Comparison of ENCODE assay signal across 8 cellular contexts in genomic region chrX:2499507-2499906, GRCh38. TPM values are rescaled to one million over a fixed set of nuclear protein-coding genes. Genes with fewer than 3 reads are reported as not detected.
DNase-seq lines count a peak whose midpoint lies in the region; ATAC-seq and TF ChIP-seq lines count a peak whose summit lies in the region.

No MANE protein-coding gene starts in this region.

- whole genome bisulfite sequencing in heart left ventricle, 4 donors = 89 to 92% (median 90%) methylated on average over 8 of the region's 8 CpGs
- WGBS in aorta, 2 donors = 88 to 91% methylated on average over 8 of the region's 8 CpGs

- H3K36me3 ChIP-seq in heart left ventricle (peaks cover 0 to 15% (median 0%) of the 10 kb centered on the region in 9 donors), mucosa of rectum (ENCODE audit: control insufficient read depth in 2 of 2, insufficient read depth in 2 of 2, low read length in 2 of 2) (peaks cover 6% of the 10 kb centered on the region in 2 donors), aorta (ENCODE audit: control insufficient read depth in 1 of 2, insufficient read depth in 2 of 2, low read length in 1 of 2) (no peaks in the 10 kb centered on the region)

- no peaks in the 10 kb centered on the region for H3K27me3 ChIP-seq in heart left ventricle
- no peaks in the 10 kb centered on the region for H3K27me3 ChIP-seq in mucosa of rectum (ENCODE audit: control insufficient read depth in 2 of 2, insufficient read depth in 2 of 2, low read length in 2 of 2)
- H3K27me3 ChIP-seq in aorta (ENCODE audit: control insufficient read depth in 1 of 2, insufficient read depth in 2 of 2, low read length in 1 of 2) = no peaks in the 10 kb centered on the region

- no peak for TF ChIP-seq POLR2A in heart left ventricle (IDR thresholded peaks at IDR 0.05)

- peak overlapping the region; percentile 61 to 85 for H3K9ac ChIP-seq in mucosa of rectum (ENCODE audit: low read depth in 1 of 2, low read length in 2 of 2)

- DNase-seq in heart left ventricle (no peak), Right ventricle myocardium superior (no peak), caudate nucleus (lab: John Stamatoyannopoulos, UW) (no peak), aorta (no peak), retina (no peak)

- H3K4me3 ChIP-seq in heart left ventricle = peak overlapping the region; percentile 68 to 98 (median 88)
- H3K4me3 ChIP-seq in mucosa of rectum (ENCODE audit: low read length in 2 of 2) = peak overlapping the region; percentile 77 to 85
- peak overlapping the region; percentile 91 to 99 for H3K4me3 ChIP-seq in aorta (ENCODE audit: low read length in 2 of 2)

- H3K4me1 ChIP-seq in heart left ventricle = peaks cover 0 to 51% (median 29%) of the 10 kb centered on the region in 12 donors
- H3K4me1 ChIP-seq in mucosa of rectum (ENCODE audit: control insufficient read depth in 2 of 2, insufficient read depth in 2 of 2, low read length in 2 of 2) = peaks cover 36 to 37% of the 10 kb centered on the region in 2 donors
- H3K4me1 ChIP-seq in aorta (ENCODE audit: control insufficient read depth in 1 of 2, insufficient read depth in 2 of 2, low read length in 2 of 2) = no peaks in the 10 kb centered on the region

- H3K27ac ChIP-seq in heart left ventricle (peak overlapping the region; percentile 86 to 98 (median 91)), caudate nucleus (ENCODE audit: low read depth, low read length) (peak overlapping the region; percentile 79), mucosa of rectum (ENCODE audit: low read depth in 2 of 2, low read length in 2 of 2) (peak overlapping the region; percentile 91 to 92), aorta (ENCODE audit: low read depth in 1 of 2, low read length in 2 of 2) (peak overlapping the region in 1 of 2 donors; percentile 48)

- intact Hi-C loops in heart left ventricle (cut with DNase I) = loop anchor here in 4 of 10 donors (5.0 to 10.0 kb wide), 4 partner anchors 95 to 195 kb away; partner anchors contain the start of gene CD99 (in 1 of the 4)
- intact Hi-C loops in Right ventricle myocardium superior (cut with DNase I) = no loop called here
- intact Hi-C loops in aorta (cut with DNase I) = no loop called here

- no peak for TF ChIP-seq CTCF in heart left ventricle (IDR thresholded peaks at IDR 0.05)

- ATAC-seq in heart left ventricle (no peak), Right ventricle myocardium superior (ENCODE audit: poor library complexity) (no peak), aorta (ENCODE audit: low FRiP score) (no peak), GM18511 (IDR thresholded peaks at IDR 0.05; ENCODE audit: unreplicated experiment) (no peak), GM18517 (IDR thresholded peaks at IDR 0.05; ENCODE audit: unreplicated experiment) (no peak)

- H3K9me3 ChIP-seq in heart left ventricle (no peaks in the 10 kb centered on the region), mucosa of rectum (ENCODE audit: control insufficient read depth in 2 of 2, low read length in 2 of 2) (no peaks in the 10 kb centered on the region), aorta (ENCODE audit: control insufficient read depth, low read length) (no peaks in the 10 kb centered on the region)

RNA-seq across cellular contexts. Expression of gene DHRSX, which starts 1.3 kb away (rescaled TPM):
- total RNA-seq in heart left ventricle (10 to 100 TPM; 17.9 to 36.1 (median 25.4) TPM), Right ventricle myocardium superior (29.9 TPM), aorta (10 to 100 TPM; 15.7 to 21.8 TPM)
- polyA plus RNA-seq in heart left ventricle (10 to 100 TPM; 14.6 to 17.4 TPM), aorta (1 to 10 TPM; 6.0 to 7.7 TPM)

RNA-seq across cellular contexts. Expression of gene ZBED1, which starts 1.3 kb away (rescaled TPM):
- 10 to 100 TPM; 41.8 to 87.1 (median 60.7) TPM for total RNA-seq in heart left ventricle
- polyA plus RNA-seq in heart left ventricle = 10 to 100 TPM; 25.9 to 51.1 TPM
- total RNA-seq in Right ventricle myocardium superior = 75.7 TPM
- total RNA-seq in aorta = 10 to 100 TPM; 31.3 to 33.5 TPM
- 10 to 100 TPM; 15.2 to 15.5 TPM for polyA plus RNA-seq in aorta
